8 cellular contexts compared by ENCODE assay signal in genomic region chr3:12484198-12484982, GRCh38. TPM values are rescaled to one million over a fixed set of nuclear protein-coding genes. Genes with fewer than 3 reads are reported as not detected.
A peak's percentile ranks its signal among the peaks of the same experiment; 100 is the strongest.
DNase-seq lines count a peak whose midpoint lies in the region; ATAC-seq, FAIRE-seq and TF ChIP-seq lines count a peak whose summit lies in the region.

TSS of gene TSEN2 (plus strand) at chr3:12484480. CDS start at chr3:12489801, 5,321 bp downstream.

- POLR2A ChIA-PET in endothelial cell of umbilical vein (lab: Charles Lee) = no interaction called here

- H3K4me2 ChIP-seq in OCI-LY1 (ENCODE audit: low read length) = peak within 1 kb of the TSS; percentile 100
- peak within 1 kb of the TSS; percentile 94 for H3K4me2 ChIP-seq in endothelial cell of umbilical vein (ENCODE audit: insufficient read depth, low read length)

- no peaks in the 10 kb centered on the region for H3F3A ChIP-seq in OCI-LY1 (ENCODE audit: insufficient read depth, low read length)

- no peaks in the 10 kb centered on the region for H3K9me2 ChIP-seq in OCI-LY1 (ENCODE audit: low read depth, low read length)

- H3K79me2 ChIP-seq in OCI-LY1 (ENCODE audit: insufficient read depth, low read length) = no peaks in the 10 kb centered on the region
- peaks cover 17% of the 10 kb centered on the region for H3K79me2 ChIP-seq in endothelial cell of umbilical vein (ENCODE audit: control insufficient read depth, insufficient read depth, low read length)

- no peaks in the 10 kb centered on the region for H3K9me1 ChIP-seq in endothelial cell of umbilical vein (replicated peaks; ENCODE audit: control insufficient read depth, extremely low read depth, insufficient read depth, low read length)

- H3K4me3 ChIP-seq in OCI-LY1 (ENCODE audit: low read depth, low read length, poor library complexity, severe bottlenecking) = peak within 1 kb of the TSS; percentile 87
- peak within 1 kb of the TSS; percentile 51 to 59 (median 58) for H3K4me3 ChIP-seq in endothelial cell of umbilical vein (replicated peaks in 1 of 3; ENCODE audit: insufficient read depth in 1 of 3, low read depth in 1 of 3, low read length in 3 of 3)

- H3K4me1 ChIP-seq in OCI-LY1 (ENCODE audit: insufficient read depth, low read length, severe bottlenecking) (peaks cover 21% of the 10 kb centered on the region), endothelial cell of umbilical vein (ENCODE audit: control insufficient read depth, extremely low read depth, insufficient read depth, low read length) (peaks cover 23% of the 10 kb centered on the region)

- peak within 1 kb of the TSS; percentile 84 for H3K9ac ChIP-seq in OCI-LY1 (ENCODE audit: low read length)
- H3K9ac ChIP-seq in endothelial cell of umbilical vein (replicated peaks; ENCODE audit: extremely low read depth, insufficient read depth, low read length) = peak within 1 kb of the TSS; percentile 58

- TF ChIP-seq POLR2A in endothelial cell of umbilical vein (IDR thresholded peaks at IDR 0.05; ENCODE audit: low read depth, low read length) = peak; percentile 86

- TSS peak; percentile 45 for BruUV-seq in endothelial cell of umbilical vein (replicated peaks; lab: Mats Ljungman, UMichigan)

- TF ChIP-seq CTCF in OCI-LY1 (IDR thresholded peaks at IDR 0.05; ENCODE audit: low read length) (peak; percentile 4; the same call in 1 of the 2 replicates), endothelial cell of umbilical vein (IDR thresholded peaks at IDR 0.05; ENCODE audit: extremely low read depth in 1 of 2, insufficient read depth in 1 of 2, low read depth in 1 of 2, low read length in 2 of 2) (no peak)

- H3K36me3 ChIP-seq in OCI-LY1 (ENCODE audit: insufficient read depth, low read length) (peaks cover 16% of the 10 kb centered on the region; the same call in 1 of the 2 replicates), endothelial cell of umbilical vein (ENCODE audit: control insufficient read depth in 2 of 2, extremely low read depth in 1 of 2, insufficient read depth in 2 of 2, low read length in 2 of 2) (no peaks in the 10 kb centered on the region)

- intact Hi-C loops in endothelial cell of umbilical vein (cut with micrococcal nuclease) = loop anchor here (1.0 to 5.0 kb wide), 5 partner anchors 72 to 480 kb away; partner anchors contain the start of genes RAF1 and SYN2

- H3K9me3 ChIP-seq in OCI-LY1 (ENCODE audit: low read length) (no peaks in the 10 kb centered on the region), endothelial cell of umbilical vein (replicated peaks; ENCODE audit: control insufficient read depth, insufficient read depth, low read length) (no peaks in the 10 kb centered on the region)

- H3K27me3 ChIP-seq in OCI-LY1 (ENCODE audit: insufficient read depth, low read length) (no peaks in the 10 kb centered on the region), endothelial cell of umbilical vein (ENCODE audit: control insufficient read depth in 2 of 2, insufficient read depth in 2 of 2, low read length in 2 of 2) (no peaks in the 10 kb centered on the region)

- H3K27ac ChIP-seq in OCI-LY1 (ENCODE audit: low read depth, low read length, poor library complexity, severe bottlenecking) (peak within 1 kb of the TSS; percentile 44), endothelial cell of umbilical vein (ENCODE audit: insufficient read depth, low read depth, low read length) (no peak within 1 kb of the TSS)

- ATAC-seq in GM21526 (IDR thresholded peaks at IDR 0.05; ENCODE audit: low FRiP score, unreplicated experiment) = peak; percentile 92

- H4K20me1 ChIP-seq in OCI-LY1 (ENCODE audit: insufficient read depth, low read length) (no peaks in the 10 kb centered on the region), endothelial cell of umbilical vein (replicated peaks; ENCODE audit: control insufficient read depth, extremely low read depth, insufficient read depth, low read length) (no peaks in the 10 kb centered on the region)

- CTCF ChIA-PET in endothelial cell of umbilical vein (lab: Charles Lee) = interaction anchor here (0.7 to 3.8 kb wide), 16 partner anchors 8 to 638 kb away, joined by 3 to 37 read pairs (median 4); partner anchors contain the start of genes TAMM41 and TIMP4

- peak; percentile 91 for FAIRE-seq in endothelial cell of umbilical vein (lab: Jason Lieb, UNC)

- DNase-seq in DMS114 treated with DMSO at 0.1 percent for 48 hours (lab: John Stamatoyannopoulos, UW; ENCODE audit: unreplicated experiment) = peak; percentile 80
- peak; percentile 99 for DNase-seq in HuH-7 (ENCODE audit: low spot score)
- peak; percentile 96 for DNase-seq in activated CD8-positive, alpha-beta memory T cell treated with anti-CD3 and anti-CD28 coated beads, Interleukin-2, amount 50 U/mL, for 4 hours
- peak; percentile 96 for DNase-seq in endothelial cell of umbilical vein (ENCODE audit: low read depth, low spot score)
- DNase-seq in midbrain (lab: John Stamatoyannopoulos, UW) = peak; percentile 95
- DNase-seq in stimulated activated CD8-positive, alpha-beta memory T cell treated with anti-CD3 and anti-CD28 coated beads, Interleukin-15, amount 100 ng/mL, for 48 hours (ENCODE audit: low read depth in 2 of 2) = peak; percentile 94 to 95

- H2AFZ ChIP-seq in OCI-LY1 (ENCODE audit: low read length) (peak within 1 kb of the TSS; percentile 57; the same call in 1 of the 2 replicates), endothelial cell of umbilical vein (ENCODE audit: low read depth, low read length) (peak within 1 kb of the TSS; percentile 61)

- dilution Hi-C loops in endothelial cell of umbilical vein (cut with MboI; ENCODE audit: extremely low pct_ligation_motif_present, low sequenced_read_pairs) = no loop called here

TF ChIP-seq in endothelial cell of umbilical vein, 7 proteins besides CTCF, POLR2A, EP300 and RAD21:
- TF ChIP-seq MYC (IDR thresholded peaks at IDR 0.05; ENCODE audit: low read depth, low read length) (no peak), GATA2 (IDR thresholded peaks at IDR 0.05; ENCODE audit: insufficient read depth, insufficient read length, low read depth, low read length) (no peak), JUN (IDR thresholded peaks at IDR 0.05; ENCODE audit: borderline replicate concordance, insufficient read depth, insufficient read length, low read depth) (no peak), MAX (IDR thresholded peaks at IDR 0.05; ENCODE audit: insufficient read depth, insufficient read length) (peak; percentile 15), POLR2AphosphoS5 (IDR thresholded peaks at IDR 0.05; ENCODE audit: insufficient read depth, low read depth, low read length) (peak; percentile 74), FOS (IDR thresholded peaks at IDR 0.05; ENCODE audit: borderline replicate concordance, insufficient read depth, low read length) (peak; percentile 6), EZH2 (IDR thresholded peaks at IDR 0.05; ENCODE audit: borderline replicate concordance, low read depth, low read length, severe bottlenecking) (no peak)

RNA-seq across cellular contexts. Expression of gene TSEN2, which starts in this region (rescaled TPM):
- total RNA-seq in endothelial cell of umbilical vein = 12.1 and 12.6 TPM in 2 replicates
- 6.9 and 8.3 TPM in 2 replicates for polyA plus RNA-seq in endothelial cell of umbilical vein
- 5.2 and 5.5 TPM in 2 replicates for polyA plus RNA-seq in endothelial cell of umbilical vein (2011; cell fraction: cytosol; rRNA removed)
- polyA plus RNA-seq in endothelial cell of umbilical vein (2011; cell fraction: nucleus; rRNA removed) = 16.0 and 23.9 TPM in 2 replicates
- polyA plus RNA-seq in endothelial cell of umbilical vein (2012) = 8.6 and 12.3 TPM in 2 replicates
- polyA minus RNA-seq in endothelial cell of umbilical vein = 9.3 and 11.0 TPM in 2 replicates
- 25.5 TPM for polyA minus RNA-seq in endothelial cell of umbilical vein (2011; cell fraction: cytosol; rRNA and poly(A)+ RNA removed)
- polyA minus RNA-seq in endothelial cell of umbilical vein (2011; cell fraction: nucleus; rRNA and poly(A)+ RNA removed) = 12.8 and 14.1 TPM in 2 replicates
